9 cellular contexts compared by ENCODE assay signal in genomic region chr9:126806336-126806735, GRCh38. TPM values are rescaled to one million over a fixed set of nuclear protein-coding genes. Genes with fewer than 3 reads are reported as not detected.
DNase-seq lines count a peak whose midpoint lies in the region; ATAC-seq, FAIRE-seq and TF ChIP-seq lines count a peak whose summit lies in the region.
"Had no signal": no experiment of that assay in that cellular context is flagged by ENCODE, and none has a peak within 500 bp of the region (broad histone marks: within the 10 kb centered on the region; RNA-seq: fewer than 3 reads in every experiment).

No MANE protein-coding gene starts in this region.

- no peak for TF ChIP-seq POLR2A in upper lobe of left lung (IDR thresholded peaks at IDR 0.05)

- TF ChIP-seq EP300 in upper lobe of left lung (IDR thresholded peaks at IDR 0.05), result no peak

- no peak for TF ChIP-seq CTCF in cardiac muscle cell (IDR thresholded peaks at IDR 0.05; ENCODE audit: low read depth, low read length)
- TF ChIP-seq CTCF in kidney (IDR thresholded peaks at IDR 0.05; ENCODE audit: borderline replicate concordance, extremely low read depth, insufficient read depth), result no peak
- TF ChIP-seq CTCF in upper lobe of left lung (IDR thresholded peaks at IDR 0.05), result no peak

- peaks cover 7% of the 10 kb centered on the region for H3K79me2 ChIP-seq in mesendoderm (ENCODE audit: control insufficient read depth, insufficient read depth, low read length)

- ATAC-seq in Right ventricle myocardium inferior, result no peak
- no peak for ATAC-seq in upper lobe of left lung (ENCODE audit: low FRiP score in 2 of 2)
- ATAC-seq in GM18867 (IDR thresholded peaks at IDR 0.05; ENCODE audit: unreplicated experiment), result no peak

- peaks cover 5% of the 10 kb centered on the region for H3K36me3 Mint-ChIP-seq in activated naive CD8-positive, alpha-beta T cell

- DNase-seq in cardiac muscle cell (ENCODE audit: low read depth in 1 of 2, low spot score in 1 of 2), result peak in 1 of 2 donors; percentile 65
- DNase-seq in Right ventricle myocardium inferior (ENCODE audit: missing footprints), result no peak
- DNase-seq in kidney, result no peak
- DNase-seq in upper lobe of left lung, result no peak
- DNase-seq in NCI-H1105 treated with DMSO at 0.1 percent for 48 hours (lab: John Stamatoyannopoulos, UW), result no peak
- DNase-seq in mesendoderm, result no peak

- no peak for FAIRE-seq in kidney (lab: Jason Lieb, UNC)

- no peak overlapping the region for H2AK5ac ChIP-seq in mesendoderm (ENCODE audit: low read length)

- H3K56ac ChIP-seq in mesendoderm (ENCODE audit: low read length), result no peak overlapping the region

- no peak overlapping the region for H2BK120ac ChIP-seq in mesendoderm (ENCODE audit: low read depth, low read length)

- no peak overlapping the region for H3K18ac ChIP-seq in mesendoderm (ENCODE audit: low read length)

- H4K8ac ChIP-seq in mesendoderm (ENCODE audit: low read depth, low read length), result no peak overlapping the region

- H3K23ac ChIP-seq in mesendoderm (ENCODE audit: low read length), result no peak overlapping the region

- no peak overlapping the region for H4K5ac ChIP-seq in mesendoderm (ENCODE audit: low read length)

- WGBS in upper lobe of left lung, 2 donors, result 39 to 53% methylated on average over 2 of the region's 2 CpGs
- no CpG with 5 or more reads among the region's 2 CpGs for WGBS in mesendoderm (ENCODE audit: extremely low coverage, insufficient coverage, low lambda C conversion rate)

- H3K4me2 ChIP-seq in mesendoderm (ENCODE audit: low read length), result no peak overlapping the region

- H3K27me3 ChIP-seq in cardiac muscle cell (peaks cover 12% of the 10 kb centered on the region), upper lobe of left lung (no peaks in the 10 kb centered on the region), mesendoderm (ENCODE audit: insufficient read depth, low read length, poor library complexity) (no peaks in the 10 kb centered on the region)

- intact Hi-C loops in Right ventricle myocardium inferior (cut with DNase I), result no loop called here
- intact Hi-C loops in kidney (cut with DNase I), result no loop called here

- H3K4me1 ChIP-seq in cardiac muscle cell (ENCODE audit: low read depth), result peaks cover 33% of the 10 kb centered on the region
- H3K4me1 ChIP-seq in kidney (ENCODE audit: control insufficient read depth in 1 of 2, insufficient read depth in 1 of 2, low read depth in 1 of 2, low read length in 2 of 2), result peaks cover 9 to 12% of the 10 kb centered on the region in 2 donors
- H3K4me1 ChIP-seq in upper lobe of left lung, result peaks cover 22 to 53% (median 41%) of the 10 kb centered on the region in 4 donors
- peaks cover 4% of the 10 kb centered on the region for H3K4me1 ChIP-seq in mesendoderm (ENCODE audit: control insufficient read depth, low read depth, low read length)

- peak overlapping the region; percentile 100 for H3K27ac ChIP-seq in cardiac muscle cell
- H3K27ac ChIP-seq in kidney (ENCODE audit: low read depth in 2 of 2, low read length in 2 of 2), result no peak overlapping the region
- peak overlapping the region; percentile 90 to 98 (median 92) for H3K27ac ChIP-seq in upper lobe of left lung
- H3K27ac ChIP-seq in mesendoderm (ENCODE audit: low read depth, low read length), result no peak overlapping the region

- no peak overlapping the region for H2BK15ac ChIP-seq in mesendoderm (replicated peaks; ENCODE audit: low read depth)

- H3K9me3 ChIP-seq in cardiac muscle cell (ENCODE audit: low read depth) (no peaks in the 10 kb centered on the region), kidney (ENCODE audit: control insufficient read depth in 1 of 2, low read length in 2 of 2) (no peaks in the 10 kb centered on the region), upper lobe of left lung (no peaks in the 10 kb centered on the region)
- H3K9me3 ChIP-seq: neutrophil had no signal

- H3K4me3 Mint-ChIP-seq in activated naive CD8-positive, alpha-beta T cell, result peak overlapping the region; percentile 98

- H3K9me3 Mint-ChIP-seq in activated naive CD8-positive, alpha-beta T cell (ENCODE audit: low read depth), result no peaks in the 10 kb centered on the region

- H3K36me3 ChIP-seq in cardiac muscle cell (peaks cover 3% of the 10 kb centered on the region), kidney (ENCODE audit: control insufficient read depth in 1 of 2, insufficient read depth in 2 of 2, low read length in 2 of 2) (peaks cover 0 to 9% of the 10 kb centered on the region in 2 donors), upper lobe of left lung (peaks cover 0 to 23% (median 9%) of the 10 kb centered on the region in 4 donors), mesendoderm (ENCODE audit: control insufficient read depth, insufficient read depth, low read length) (no peaks in the 10 kb centered on the region)

- H3K4me1 Mint-ChIP-seq in activated naive CD8-positive, alpha-beta T cell (ENCODE audit: low read depth), result peaks cover 43% of the 10 kb centered on the region

- H3K4me3 ChIP-seq in cardiac muscle cell (peak overlapping the region; percentile 81), kidney (ENCODE audit: low read length in 2 of 2) (peak overlapping the region; percentile 95 to 97), upper lobe of left lung (peak overlapping the region in 3 of 4 donors; percentile 73 to 95 (median 77)), mesendoderm (ENCODE audit: low read length) (no peak overlapping the region)

- no peak overlapping the region for H2BK5ac ChIP-seq in mesendoderm (ENCODE audit: low read length)

- peaks cover 6% of the 10 kb centered on the region for H3K79me1 ChIP-seq in mesendoderm (ENCODE audit: low read length)

- H3K4ac ChIP-seq in mesendoderm (ENCODE audit: low read depth, low read length), result no peak overlapping the region

- peak overlapping the region; percentile 100 for H3K27ac Mint-ChIP-seq in activated naive CD8-positive, alpha-beta T cell

- H3K9ac ChIP-seq in kidney (ENCODE audit: low read length in 2 of 2) (peak overlapping the region; percentile 88 to 98), mesendoderm (ENCODE audit: low read length) (no peak overlapping the region)

- no peaks in the 10 kb centered on the region for H3K27me3 Mint-ChIP-seq in activated naive CD8-positive, alpha-beta T cell

RNA-seq across cellular contexts. Expression of gene ZBTB43, which starts 1.5 kb away (rescaled TPM):
- total RNA-seq in cardiac muscle cell (12.5 and 18.6 TPM in 2 replicates), Right ventricle myocardium inferior (35.1 TPM), kidney (18.8 TPM), upper lobe of left lung (10 to 100 TPM; 16.0 to 26.8 (median 19.4) TPM)
- polyA plus RNA-seq in cardiac muscle cell (17.6 and 38.3 TPM in 2 replicates), kidney (ENCODE audit: insufficient read depth, low read depth, low replicate concordance) (6.6 TPM)
- 5.1 TPM for polyA plus RNA-seq in mesendoderm (2013, experiment 1 of 2)
- 5.6 TPM for polyA plus RNA-seq in mesendoderm (2013, experiment 2 of 2)

RNA-seq across cellular contexts. Expression of gene ZBTB34, which starts 54.1 kb away (rescaled TPM):
- 10.9 and 13.0 TPM in 2 replicates for total RNA-seq in cardiac muscle cell
- 4.9 and 8.8 TPM in 2 replicates for polyA plus RNA-seq in cardiac muscle cell
- 6.3 TPM for total RNA-seq in Right ventricle myocardium inferior
- total RNA-seq in kidney, result 12.5 TPM
- 2.5 TPM for polyA plus RNA-seq in kidney (ENCODE audit: insufficient read depth, low read depth, low replicate concordance)
- total RNA-seq in upper lobe of left lung, result 10 to 100 TPM in 5 of 6 donors, 1 to 10 TPM in 1; 9.5 to 21.3 (median 13.5) TPM
- 5.4 TPM for polyA plus RNA-seq in mesendoderm (2013, experiment 1 of 2)
- 5.2 TPM for polyA plus RNA-seq in mesendoderm (2013, experiment 2 of 2)

Comparison
In these comparisons a context has a peak if more than half of its experiments do, and no peak if none do; other contexts are left out.
1. H3K27ac ChIP-seq: peak in cardiac muscle cell (single experiment) and upper lobe of left lung (4 of 4); none in kidney (0 of 2) and mesendoderm (single experiment).